In genomic region chr12:119328111-119328510, GRCh38 we compare ENCODE assay signal across 12 cellular contexts. TPM values are rescaled to one million over a fixed set of nuclear protein-coding genes. Genes with fewer than 3 reads are reported as not detected.
DNase-seq lines count a peak whose midpoint lies in the region; ATAC-seq, FAIRE-seq and TF ChIP-seq lines count a peak whose summit lies in the region.
"Had no signal": no experiment of that assay in that cellular context is flagged by ENCODE, and none has a peak within 500 bp of the region (broad histone marks: within the 10 kb centered on the region; RNA-seq: fewer than 3 reads in every experiment).

No MANE protein-coding gene starts in this region.

- H4K20me1 ChIP-seq in Karpas-422 (ENCODE audit: insufficient read depth, low read depth, low read length) = no peaks in the 10 kb centered on the region

- H3K9me3 ChIP-seq in Karpas-422 (ENCODE audit: low read length) (no peaks in the 10 kb centered on the region), mucosa of descending colon (no peaks in the 10 kb centered on the region)

- no peak overlapping the region for H3K27ac ChIP-seq in Karpas-422 (ENCODE audit: low read length)
- H3K27ac ChIP-seq in substantia nigra (ENCODE audit: low read depth, low read length, poor library complexity, severe bottlenecking) = no peak overlapping the region

- H3K79me2 ChIP-seq in Karpas-422 (ENCODE audit: low read length) = no peaks in the 10 kb centered on the region

- no peaks in the 10 kb centered on the region for H3K9me2 ChIP-seq in Karpas-422 (replicated peaks; ENCODE audit: insufficient read depth, low read length)

- TF ChIP-seq CTCF in GM12865 (IDR thresholded peaks at IDR 0.05; ENCODE audit: insufficient read depth, low read depth, low read length, missing control alignments) = peak; percentile 55
- TF ChIP-seq CTCF in bronchial epithelial cell (IDR thresholded peaks at IDR 0.05; ENCODE audit: insufficient read depth, low read length, severe bottlenecking) = peak; percentile 58
- no peak for TF ChIP-seq CTCF in mucosa of descending colon (IDR thresholded peaks at IDR 0.05)

- H3K9ac ChIP-seq in Karpas-422 (ENCODE audit: low read length) = no peak overlapping the region

- ATAC-seq in mucosa of descending colon (peak; percentile 72), HG02885 (IDR thresholded peaks at IDR 0.05; ENCODE audit: poor library complexity, unreplicated experiment) (no peak), GM21717 (IDR thresholded peaks at IDR 0.05; ENCODE audit: unreplicated experiment) (no peak)

- H3K4me1 ChIP-seq in Karpas-422 (ENCODE audit: low read length) = no peaks in the 10 kb centered on the region
- no peaks in the 10 kb centered on the region for H3K4me1 ChIP-seq in mucosa of descending colon (ENCODE audit: low read depth)

- H3K4me3 ChIP-seq in GM12865 (ENCODE audit: low read depth, low read length) (no peak overlapping the region), Karpas-422 (ENCODE audit: low read length) (no peak overlapping the region), bronchial epithelial cell (ENCODE audit: low read depth, low read length) (no peak overlapping the region), mucosa of descending colon (no peak overlapping the region)
- H3K4me3 ChIP-seq: lung had no signal

- no peaks in the 10 kb centered on the region for H3K36me3 ChIP-seq in Karpas-422 (ENCODE audit: insufficient read depth, low read length)
- H3K36me3 ChIP-seq in bronchial epithelial cell (ENCODE audit: control insufficient read depth, insufficient read depth, low read length) = no peaks in the 10 kb centered on the region
- no peaks in the 10 kb centered on the region for H3K36me3 ChIP-seq in mucosa of descending colon (ENCODE audit: low read depth)

- no peak overlapping the region for H3K4me2 ChIP-seq in Karpas-422 (ENCODE audit: low read depth, low read length, poor library complexity, severe bottlenecking)

- DNase-seq in GM12865 (ENCODE audit: low read depth) = peak; percentile 50
- peak; percentile 52 for DNase-seq in Karpas-422
- DNase-seq in bronchial epithelial cell (ENCODE audit: low read depth) = peak; percentile 40
- peak in 1 of 3 donors; percentile 33 for DNase-seq in mucosa of descending colon
- DNase-seq in NCI-H1436 treated with DMSO at 0.1 percent for 48 hours (lab: John Stamatoyannopoulos, UW) = no peak
- DNase-seq in substantia nigra (lab: John Stamatoyannopoulos, UW) = no peak
- DNase-seq: dermis blood vessel endothelial cell; NCI-H526 treated with DMSO at 0.1 percent for 48 hours; stimulated activated CD4-positive, alpha-beta T cell treated with anti-CD3 and anti-CD28 coated beads, Interleukin-4, amount 100 ng/mL, for 1 hour had no signal

- H3K27me3 ChIP-seq in Karpas-422 (ENCODE audit: low read length) = no peaks in the 10 kb centered on the region
- no peaks in the 10 kb centered on the region for H3K27me3 ChIP-seq in bronchial epithelial cell (ENCODE audit: control insufficient read depth, insufficient read depth, low read length)

- no peak for FAIRE-seq in bronchial epithelial cell (lab: Jason Lieb, UNC)

- intact Hi-C loops in mucosa of descending colon (cut with DNase I, micrococcal nuclease) = no loop called here

- no peak overlapping the region for H2AFZ ChIP-seq in Karpas-422 (ENCODE audit: low read length)

RNA-seq across cellular contexts. Expression of gene CCDC60, which starts 6.4 kb away (rescaled TPM):
- not detected in 2 replicates for total RNA-seq in Karpas-422 (2014; rRNA removed; shearing (Covaris generic); ENCODE audit: low replicate concordance)
- total RNA-seq in bronchial epithelial cell (0.26 TPM in 2 replicates), mucosa of descending colon (1 to 10 TPM; 2.2 to 3.5 (median 2.9) TPM)
- total RNA-seq: dermis blood vessel endothelial cell had no signal

Comparison
In these comparisons a context has a peak if more than half of its experiments do, and no peak if none do; other contexts are left out.
1. DNase-seq: peak in GM12865 (single experiment), Karpas-422 (single experiment) and bronchial epithelial cell (single experiment); none in NCI-H1436 treated with DMSO at 0.1 percent for 48 hours (single experiment) and substantia nigra (0 of 49).